Comparison of ENCODE assay signal across 1 cellular context in genomic region chr6:143545165-143545564, GRCh38.
TF ChIP-seq lines count a peak whose summit lies in the region.

No MANE protein-coding gene starts in this region.

TF ChIP-seq in K562, 482 proteins besides CTCF, POLR2A, EP300 and RAD21 (continued from another document):
- no peak for TF ChIP-seq NKRF (IDR thresholded peaks at IDR 0.05; ENCODE audit: borderline replicate concordance)
